ENCODE assay signal across 28 cellular contexts in the genomic region with DNA sequence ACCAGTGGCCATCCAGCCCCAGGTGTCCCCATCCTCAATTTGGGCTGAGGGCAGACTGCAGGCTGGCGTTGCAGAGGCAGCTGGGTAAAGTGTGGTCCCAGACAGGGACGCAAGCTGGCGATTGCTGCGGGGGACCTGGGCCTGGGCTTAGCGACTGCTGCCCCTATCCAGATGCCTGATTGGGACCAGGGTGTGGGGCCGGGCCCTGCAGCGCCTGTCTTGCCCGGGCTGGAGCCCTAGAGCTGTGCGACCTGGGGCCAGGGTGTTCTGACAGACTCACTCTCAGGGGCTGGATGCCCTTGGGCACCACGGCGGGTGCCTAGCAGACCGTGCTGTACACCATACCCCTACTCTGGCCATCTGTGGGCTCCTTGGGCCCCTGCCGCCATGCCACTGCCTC. TPM values are rescaled to one million over a fixed set of nuclear protein-coding genes. Genes with fewer than 3 reads are reported as not detected.
A peak's percentile ranks its signal among the peaks of the same experiment; 100 is the strongest.
DNase-seq lines count a peak whose midpoint lies in the region; ATAC-seq, FAIRE-seq and TF ChIP-seq lines count a peak whose summit lies in the region.
"Had no signal": no experiment of that assay in that cellular context is flagged by ENCODE, and none has a peak within 500 bp of the region (broad histone marks: within the 10 kb centered on the region; RNA-seq: fewer than 3 reads in every experiment).

No MANE protein-coding gene starts in this region.

- POLR2A ChIA-PET in K562 (lab: Yijun Ruan, JAX) = interaction anchor here (0.8 to 1.2 kb wide), 2 partner anchors 17 to 20 kb away, joined by 3 to 5 read pairs; no protein-coding TSS in a partner anchor

- no peak for ATAC-seq in K562
- no peak for ATAC-seq in lower lobe of right lung
- no peak for ATAC-seq in HG03378 (IDR thresholded peaks at IDR 0.05; ENCODE audit: unreplicated experiment)
- ATAC-seq: activated CD8-positive, alpha-beta memory T cell treated with anti-CD3 and anti-CD28 coated beads, Interleukin-2, amount 10 ng/mL, durations not matched to agents 7 days and 5 days; natural killer cell treated with Interleukin-12 subunit alpha and Interleukin-12 subunit beta and Interleukin-15 and Interleukin-18, amount 100 ng/mL, for 72 hours; pancreas; right lobe of liver; SK-N-SH treated with all-trans-retinoic acid at 6 μM for 48 hours; stimulated activated naive CD8-positive, alpha-beta T cell treated with anti-CD3 and anti-CD28 coated beads, Interleukin-15, Interleukin-2, amounts not matched to agents 100 U/mL and 50 U/mL, for 24 hours had no signal

- no TSS peak for BruUV-seq in K562 (replicated peaks; lab: Mats Ljungman, UMichigan)

- no peak overlapping the region for H2AFZ ChIP-seq in K562 (ENCODE audit: low read depth, low read length)

- no peak overlapping the region for H3K4me2 ChIP-seq in K562 (ENCODE audit: insufficient read depth, low read length)

- TF ChIP-seq EP300 in K562 (IDR thresholded peaks at IDR 0.05; ENCODE audit: low read length) = no peak

- H3K4me1 ChIP-seq in K562 (replicated peaks in 1 of 2; ENCODE audit: control insufficient read depth in 2 of 2, insufficient read depth in 2 of 2, low read length in 2 of 2) (peaks cover 33 to 89% of the 10 kb centered on the region in 2 experiments), lower lobe of right lung (peaks cover 74% of the 10 kb centered on the region), stomach smooth muscle (ENCODE audit: control insufficient read depth, insufficient read depth, low read length) (peaks cover 75% of the 10 kb centered on the region)

- H3K9me1 ChIP-seq in K562 (ENCODE audit: control insufficient read depth, insufficient read depth, low read length) = no peaks in the 10 kb centered on the region

- in situ Hi-C loops in K562 (cut with MboI) = no loop called here

- H3K27me3 ChIP-seq in K562 (ENCODE audit: control insufficient read depth in 2 of 2, insufficient read depth in 2 of 2, low read length in 2 of 2) (no peaks in the 10 kb centered on the region), lower lobe of right lung (ENCODE audit: low read depth) (no peaks in the 10 kb centered on the region), stomach smooth muscle (ENCODE audit: control insufficient read depth in 1 of 2, insufficient read depth in 2 of 2, low read length in 2 of 2) (no peaks in the 10 kb centered on the region)
- H3K27me3 ChIP-seq: dorsolateral prefrontal cortex, pancreas, right lobe of liver had no signal

- H3K9ac ChIP-seq in K562 (ENCODE audit: insufficient read depth in 1 of 2, low read depth in 2 of 2, low read length in 2 of 2) (peak overlapping the region in 1 of 2 experiments; percentile 71; a peak in 2 of 4 replicates), stomach smooth muscle (ENCODE audit: low read length in 2 of 2) (no peak overlapping the region)

- no peak for TF ChIP-seq RAD21 in K562 (CRISPR knock-in tag; conservative IDR thresholded peaks at IDR 0.05 in 1 of 2, IDR thresholded peaks at IDR 0.05 in 1 of 2)

- intact Hi-C loops in K562 (cut with micrococcal nuclease) (no loop called here), lower lobe of right lung (cut with DNase I) (no loop called here)

- 60% methylated on average over 13 of the region's 13 CpGs for WGBS in K562 (ENCODE audit: insufficient coverage, low coverage, missing lambda C conversion rate)

- TF ChIP-seq CTCF in K562 (IDR thresholded peaks at IDR 0.05 in 2 of 3, conservative IDR thresholded peaks at IDR 0.05 in 1 of 3; ENCODE audit: insufficient read depth in 2 of 3, low read depth in 1 of 3, low read length in 3 of 3) (no peak), lower lobe of right lung (IDR thresholded peaks at IDR 0.05) (no peak)

- H3K79me2 ChIP-seq in K562 (ENCODE audit: control insufficient read depth, insufficient read depth, low read length) = no peaks in the 10 kb centered on the region

- DNase-seq in ELF-1 (ENCODE audit: low read depth, low spot score) (peak; percentile 16), K562 (ENCODE audit: extremely low read depth in 1 of 4, low spot score in 3 of 4) (no peak), lower lobe of right lung (no peak), GM12891 (ENCODE audit: insufficient read length, low spot score) (no peak), dermis blood vessel endothelial cell (no peak)
- no peak for DNase-seq in activated effector memory CD4-positive, alpha-beta T cell treated with Interleukin-2 at 50 U/mL for 16 hours
- DNase-seq: ACHN; activated CD4-positive, alpha-beta T cell treated with anti-CD3 and anti-CD28 coated beads, Interleukin-2, amount 10 ng/mL, durations not matched to agents 24 days and 14 days; activated CD8-positive, alpha-beta memory T cell treated with anti-CD3 and anti-CD28 coated beads, Interleukin-2, amount 10 ng/mL, durations not matched to agents 7 days and 5 days; activated naive CD4-positive, alpha-beta T cell treated with anti-CD3 and anti-CD28 coated beads, Interleukin-2, amount 50 U/mL, for 16 hours; caudate nucleus; DMS53; GF-D8; H7; midbrain; NCI-H1048; NCI-H187 treated with DMSO at 0.1 percent for 48 hours; NCI-H748 treated with DMSO at 0.1 percent for 48 hours; stimulated activated CD4-positive, alpha-beta T cell treated with anti-CD3 and anti-CD28 coated beads, Interleukin-15, amount 100 ng/mL, for 24 hours; stimulated activated naive CD8-positive, alpha-beta T cell treated with anti-CD3 and anti-CD28 coated beads, Interleukin-15, Interleukin-2, amounts not matched to agents 100 U/mL and 50 U/mL, for 24 hours had no signal

- CTCF ChIA-PET in K562 (lab: Yijun Ruan, JAX; ENCODE audit: low intra/inter-chr PET ratio) = no interaction called here

- H4K20me1 ChIP-seq in K562 (replicated peaks; ENCODE audit: control insufficient read depth, insufficient read depth, low read length) = no peaks in the 10 kb centered on the region

- FAIRE-seq in K562 (lab: Jason Lieb, UNC) = no peak
- no peak for FAIRE-seq in GM12891 (lab: Jason Lieb, UNC)
- FAIRE-seq: endothelial cell of umbilical vein, pancreas had no signal

- H3K36me3 ChIP-seq in K562 (ENCODE audit: control insufficient read depth, insufficient read depth, low read length) (no peaks in the 10 kb centered on the region), lower lobe of right lung (no peaks in the 10 kb centered on the region), stomach smooth muscle (ENCODE audit: control insufficient read depth in 2 of 2, insufficient read depth in 2 of 2, low read length in 2 of 2) (no peaks in the 10 kb centered on the region)
- H3K36me3 ChIP-seq: pancreas, right lobe of liver had no signal

- H3K4me3 ChIP-seq in K562 (no peak overlapping the region), lower lobe of right lung (no peak overlapping the region), stomach smooth muscle (ENCODE audit: low read length in 2 of 2) (no peak overlapping the region)
- H3K4me3 ChIP-seq: dorsolateral prefrontal cortex, pancreas, right lobe of liver had no signal

- H3K9me3 ChIP-seq in K562 (replicated peaks; ENCODE audit: control insufficient read depth, insufficient read depth, low read depth, low read length) = no peaks in the 10 kb centered on the region
- no peaks in the 10 kb centered on the region for H3K9me3 ChIP-seq in lower lobe of right lung
- H3K9me3 ChIP-seq in stomach smooth muscle (ENCODE audit: control insufficient read depth in 2 of 2, low read length in 2 of 2) = no peaks in the 10 kb centered on the region
- H3K9me3 ChIP-seq: pancreas, right lobe of liver had no signal

- TF ChIP-seq POLR2A in K562 (conservative IDR thresholded peaks at IDR 0.05) (no peak), GM12891 (IDR thresholded peaks at IDR 0.05; ENCODE audit: low read depth, low read length) (no peak)

- H3K27ac ChIP-seq in K562 (ENCODE audit: extremely low read depth, low read depth, low read length) (no peak overlapping the region), lower lobe of right lung (peak overlapping the region; percentile 15), stomach smooth muscle (ENCODE audit: low read length) (peak overlapping the region; percentile 37)
- H3K27ac ChIP-seq: pancreas, right lobe of liver had no signal

RNA-seq across cellular contexts. Expression of gene FAAP20, which starts 16.2 kb away (rescaled TPM):
- total RNA-seq in K562 (2011; cell fraction: chromatin; rRNA removed; ENCODE audit: low replicate concordance) = 32.5 and 87.9 TPM in 2 replicates
- total RNA-seq in K562 (2011; cell fraction: nucleolus; rRNA removed) = 57.6 and 57.7 TPM in 2 replicates
- 37.4 and 38.2 TPM in 2 replicates for total RNA-seq in K562 (2011; cell fraction: nucleoplasm; rRNA removed)
- total RNA-seq in K562 (2014; rRNA removed) = 74.4 and 79.5 TPM in 2 replicates
- total RNA-seq in K562 (2014; rRNA removed; fragmentation: Illumina TruSeq; extraction: Trizol) = 4.5 and 5.2 TPM in 2 replicates
- 13.7 and 15.9 TPM in 2 replicates for total RNA-seq in K562 (2015; rRNA removed; fragmentation: Illumina TruSeq; extraction: Trizol)
- total RNA-seq in K562 (2021) = 142 TPM in 2 replicates
- polyA plus RNA-seq in K562 (2011; rRNA removed) = 9.9 and 13.5 TPM in 2 replicates
- 19.5 and 92.5 TPM in 2 replicates for polyA plus RNA-seq in K562 (2011; cell fraction: cytosol; rRNA removed)
- 23.2 and 44.5 TPM in 2 replicates for polyA plus RNA-seq in K562 (2011; cell fraction: nucleus; rRNA removed)
- polyA plus RNA-seq in K562 (2012) = 74.5 and 114 TPM in 2 replicates
- 8.4 and 22.6 TPM in 2 replicates for polyA plus RNA-seq in K562 (2014; fragmentation: Illumina TruSeq; extraction: Trizol)
- 1 to 10 TPM in 1 of 2 experiments, under 1 TPM in 1; 0.58 to 1.0 TPM for polyA plus RNA-seq in K562 (2014; fragmentation: Nextera tagmentation; extraction: Ambion mirVana)
- 143 and 153 TPM in 2 replicates for polyA plus RNA-seq in K562 (2014; rRNA removed)
- polyA minus RNA-seq in K562 (2011; rRNA and poly(A)+ RNA removed) = 3.3 and 3.9 TPM in 2 replicates
- 16.1 and 25.8 TPM in 2 replicates for polyA minus RNA-seq in K562 (2011; cell fraction: cytosol; rRNA and poly(A)+ RNA removed)
- polyA minus RNA-seq in K562 (2011; cell fraction: nucleus; rRNA and poly(A)+ RNA removed) = 10.0 and 14.0 TPM in 2 replicates
- 50.9 TPM for total RNA-seq in lower lobe of right lung
- polyA plus RNA-seq in GM12891 (2012; ENCODE audit: low read depth, missing spikeins) = 47.2 TPM
- total RNA-seq in dermis blood vessel endothelial cell = 16.0 and 21.8 TPM in 2 replicates

RNA-seq across cellular contexts. Expression of gene SKI, which starts 17.3 kb away (rescaled TPM):
- total RNA-seq in K562 (2011; cell fraction: chromatin; rRNA removed; ENCODE audit: low replicate concordance) = 25.0 and 40.0 TPM in 2 replicates
- total RNA-seq in K562 (2011; cell fraction: nucleolus; rRNA removed) = 28.2 and 34.2 TPM in 2 replicates
- 21.0 and 24.4 TPM in 2 replicates for total RNA-seq in K562 (2011; cell fraction: nucleoplasm; rRNA removed)
- total RNA-seq in K562 (2014; rRNA removed) = 10.8 and 16.6 TPM in 2 replicates
- 2.8 and 3.2 TPM in 2 replicates for total RNA-seq in K562 (2014; rRNA removed; fragmentation: Illumina TruSeq; extraction: Trizol)
- total RNA-seq in K562 (2015; rRNA removed; fragmentation: Illumina TruSeq; extraction: Trizol) = 4.6 and 5.6 TPM in 2 replicates
- total RNA-seq in K562 (2021) = 55.4 and 60.5 TPM in 2 replicates
- polyA plus RNA-seq in K562 (2011; rRNA removed) = 3.1 and 4.6 TPM in 2 replicates
- 3.6 and 6.1 TPM in 2 replicates for polyA plus RNA-seq in K562 (2011; cell fraction: cytosol; rRNA removed)
- 8.6 and 16.4 TPM in 2 replicates for polyA plus RNA-seq in K562 (2011; cell fraction: nucleus; rRNA removed)
- 13.2 and 13.6 TPM in 2 replicates for polyA plus RNA-seq in K562 (2012)
- polyA plus RNA-seq in K562 (2014; fragmentation: Illumina TruSeq; extraction: Trizol) = 15.8 and 21.4 TPM in 2 replicates
- polyA plus RNA-seq in K562 (2014; fragmentation: Nextera tagmentation; extraction: Ambion mirVana) = under 1 TPM; 0.10 to 0.39 TPM
- polyA plus RNA-seq in K562 (2014; rRNA removed) = 16.4 and 17.0 TPM in 2 replicates
- 2.7 and 4.6 TPM in 2 replicates for polyA minus RNA-seq in K562 (2011; rRNA and poly(A)+ RNA removed)
- polyA minus RNA-seq in K562 (2011; cell fraction: cytosol; rRNA and poly(A)+ RNA removed) = 20.6 and 21.9 TPM in 2 replicates
- 8.6 and 10.9 TPM in 2 replicates for polyA minus RNA-seq in K562 (2011; cell fraction: nucleus; rRNA and poly(A)+ RNA removed)
- total RNA-seq in lower lobe of right lung = 90.0 TPM
- polyA plus RNA-seq in GM12891 (2012; ENCODE audit: low read depth, missing spikeins) = 3.2 TPM
- 26.7 and 44.4 TPM in 2 replicates for total RNA-seq in dermis blood vessel endothelial cell
